Comparison of ENCODE assay signal across 25 cellular contexts in genomic region chr21:32507342-32507919, GRCh38.
"Had no signal": no experiment of that assay in that cellular context is flagged by ENCODE, and none has a peak within 500 bp of the region (broad histone marks: within the 10 kb centered on the region; RNA-seq: fewer than 3 reads in every experiment).

No MANE protein-coding gene starts in this region.

- H3K4me3 Mint-ChIP-seq: activated naive CD4-positive, alpha-beta T cell treated with anti-CD3 and anti-CD28 coated beads for 36 hours; activated naive CD8-positive, alpha-beta T cell treated with anti-CD3 and anti-CD28 coated beads, Interleukin-2, amount 10 ng/mL, durations not matched to agents 7 days and 5 days; activated T-cell treated with anti-CD3 and anti-CD28 coated beads, Interleukin-2, amount 50 U/mL, for 4 hours; effector memory CD8-positive, alpha-beta T cell; mesothelial cell of epicardium; natural killer cell; stimulated activated effector memory CD8-positive, alpha-beta T cell treated with anti-CD3 and anti-CD28 coated beads, Interleukin-12 subunit alpha, Interleukin-12 subunit beta, amount 100 ng/mL, for 72 hours; stimulated activated naive CD8-positive, alpha-beta T cell treated with anti-CD3 and anti-CD28 coated beads, Interleukin-15, amount 100 ng/mL, for 72 hours; T-helper 1 cell treated with Interleukin-12 subunit alpha and Interleukin-12 subunit beta and Interleukin-4 antibody, amounts not matched to agents 30 μg/mL and 1 μg/mL, for 36 hours had no signal

- H3K36me3 Mint-ChIP-seq: mesothelial cell of epicardium, natural killer cell had no signal

- H3K27me3 Mint-ChIP-seq: activated naive CD8-positive, alpha-beta T cell treated with anti-CD3 and anti-CD28 coated beads, Interleukin-2, amount 10 ng/mL, durations not matched to agents 7 days and 5 days; effector memory CD8-positive, alpha-beta T cell; stimulated activated naive CD8-positive, alpha-beta T cell treated with anti-CD3 and anti-CD28 coated beads, Interleukin-15, amount 100 ng/mL, for 72 hours had no signal

- H3K9me3 Mint-ChIP-seq: activated T-cell treated with anti-CD3 and anti-CD28 coated beads, Interleukin-2, amount 50 U/mL, for 4 hours; effector memory CD8-positive, alpha-beta T cell; natural killer cell; stimulated activated effector memory CD8-positive, alpha-beta T cell treated with anti-CD3 and anti-CD28 coated beads, Interleukin-12 subunit alpha, Interleukin-12 subunit beta, amount 100 ng/mL, for 72 hours had no signal

- FAIRE-seq: colon had no signal

- H3K4me1 ChIP-seq: left lung, prostate gland, tibial artery had no signal

- DNase-seq: activated CD4-positive, alpha-beta T cell treated with anti-CD3 and anti-CD28 coated beads for 4 hours; activated CD4-positive, alpha-beta T cell treated with anti-CD3 and anti-CD28 coated beads, Interleukin-2, amount 50 U/mL, for 48 hours; activated CD4-positive, CD25-positive, alpha-beta regulatory T cell; activated CD8-positive, alpha-beta memory T cell treated with anti-CD3 and anti-CD28 coated beads, Interleukin-2, amount 50 U/mL, for 48 hours; activated effector memory CD4-positive, alpha-beta T cell treated with Interleukin-2 at 50 U/mL for 16 hours; activated naive CD4-positive, alpha-beta T cell treated with anti-CD3 and anti-CD28 coated beads for 36 hours; activated naive CD8-positive, alpha-beta T cell treated with anti-CD3 and anti-CD28 coated beads, Interleukin-2, amount 10 ng/mL, durations not matched to agents 7 days and 5 days; activated T-cell treated with anti-CD3 and anti-CD28 coated beads, Interleukin-2, amount 50 U/mL, for 4 hours; amygdala; central memory CD4-positive, alpha-beta T cell; dorsolateral prefrontal cortex; effector memory CD8-positive, alpha-beta T cell; left lung; natural killer cell; stimulated activated CD4-positive, alpha-beta T cell treated with anti-CD3 and anti-CD28 coated beads, Interleukin-1b, Interleukin-23, amount 100 ng/mL, for 48 hours; stimulated activated naive CD8-positive, alpha-beta T cell treated with anti-CD3 and anti-CD28 coated beads, Interleukin-15, amount 100 ng/mL, for 72 hours; tibial artery had no signal

- H3K27me3 ChIP-seq: dorsolateral prefrontal cortex, left lung, neutrophil, ovary, tibial artery had no signal

- ATAC-seq: activated T-cell treated with anti-CD3 and anti-CD28 coated beads, Interleukin-2, amount 50 U/mL, for 4 hours; effector memory CD8-positive, alpha-beta T cell; left lung; stimulated activated effector memory CD8-positive, alpha-beta T cell treated with anti-CD3 and anti-CD28 coated beads, Interleukin-12 subunit alpha, Interleukin-12 subunit beta, amount 100 ng/mL, for 72 hours; stimulated activated naive CD8-positive, alpha-beta T cell treated with anti-CD3 and anti-CD28 coated beads, Interleukin-15, amount 100 ng/mL, for 72 hours had no signal

- H3K36me3 ChIP-seq: neutrophil, ovary had no signal

- H3K4me1 Mint-ChIP-seq: mesothelial cell of epicardium had no signal

- H3K9me3 ChIP-seq: left lung, neutrophil, ovary, prostate gland, tibial artery had no signal

- H3K27ac Mint-ChIP-seq: activated naive CD4-positive, alpha-beta T cell treated with anti-CD3 and anti-CD28 coated beads for 36 hours; activated naive CD8-positive, alpha-beta T cell treated with anti-CD3 and anti-CD28 coated beads, Interleukin-2, amount 10 ng/mL, durations not matched to agents 7 days and 5 days; mesothelial cell of epicardium; stimulated activated naive CD8-positive, alpha-beta T cell treated with anti-CD3 and anti-CD28 coated beads, Interleukin-15, amount 100 ng/mL, for 72 hours; T-helper 1 cell treated with Interleukin-12 subunit alpha and Interleukin-12 subunit beta and Interleukin-4 antibody, amounts not matched to agents 30 μg/mL and 1 μg/mL, for 36 hours had no signal

- H3K27ac ChIP-seq: left lung, neutrophil, ovary, prostate gland, skin epidermis, tibial artery had no signal

- H3K4me3 ChIP-seq: dorsolateral prefrontal cortex, left lung, ovary, prostate gland, skin epidermis, tibial artery had no signal
